14 cellular contexts compared by ENCODE assay signal in genomic region chr16:73215482-73216377, GRCh38.
DNase-seq lines count a peak whose midpoint lies in the region; ATAC-seq and TF ChIP-seq lines count a peak whose summit lies in the region.
"Had no signal": no experiment of that assay in that cellular context is flagged by ENCODE, and none has a peak within 500 bp of the region (broad histone marks: within the 10 kb centered on the region; RNA-seq: fewer than 3 reads in every experiment).

No MANE protein-coding gene starts in this region.

- H3K4me1 ChIP-seq in HUES64 (ENCODE audit: insufficient read depth, low read length) (peaks cover 25% of the 10 kb centered on the region; the same call in 1 of the 2 replicates), thoracic aorta (ENCODE audit: control insufficient read depth in 1 of 2, low read depth in 2 of 2) (peaks cover 10 to 21% of the 10 kb centered on the region in 2 donors)

- H3K27me3 ChIP-seq in HUES64 (ENCODE audit: insufficient read depth, low read length) (no peaks in the 10 kb centered on the region), thoracic aorta (replicated peaks; ENCODE audit: insufficient read depth) (no peaks in the 10 kb centered on the region)
- H3K27me3 ChIP-seq: esophagus squamous epithelium had no signal

- no peak for TF ChIP-seq CTCF in thoracic aorta (IDR thresholded peaks at IDR 0.05)

- H3K9me3 ChIP-seq in HUES64 (ENCODE audit: insufficient read depth, low read depth, low read length): peaks cover 9% of the 10 kb centered on the region
- no peaks in the 10 kb centered on the region for H3K9me3 ChIP-seq in thoracic aorta

- no peak for ATAC-seq in thoracic aorta (ENCODE audit: insufficient number of reproducible peaks, low FRiP score, low read depth)
- ATAC-seq in HG03139 (IDR thresholded peaks at IDR 0.05; ENCODE audit: unreplicated experiment): no peak
- no peak for ATAC-seq in HG03354 (IDR thresholded peaks at IDR 0.05; ENCODE audit: poor library complexity, severe bottlenecking, unreplicated experiment)

- H3K36me3 ChIP-seq in HUES64 (ENCODE audit: insufficient read depth, low read length) (no peaks in the 10 kb centered on the region), thoracic aorta (no peaks in the 10 kb centered on the region)
- H3K36me3 ChIP-seq: esophagus squamous epithelium had no signal

- WGBS in HUES64: 85% methylated on average over 6 of the region's 6 CpGs

- H3K9ac ChIP-seq in HUES64 (ENCODE audit: low read depth, low read length): no peak overlapping the region

- peak overlapping the region; percentile 56; the same call in 1 of the 2 replicates for H3K27ac ChIP-seq in HUES64 (ENCODE audit: low read depth, low read length)
- peak overlapping the region; percentile 41 to 61 for H3K27ac ChIP-seq in thoracic aorta

- H3K4me3 ChIP-seq in HUES64 (ENCODE audit: low read length): no peak overlapping the region
- no peak overlapping the region for H3K4me3 ChIP-seq in thoracic aorta
- H3K4me3 ChIP-seq: esophagus squamous epithelium had no signal

- peak; percentile 40 for DNase-seq in dedifferentiated amniotic fluid mesenchymal stem cell (ENCODE audit: extremely low spot score)
- DNase-seq in iris pigment epithelial cell (ENCODE audit: low read depth): peak; percentile 36
- no peak for DNase-seq in thoracic aorta (ENCODE audit: low spot score)
- no peak for DNase-seq in NCI-H345 treated with DMSO at 0.1 percent for 48 hours (lab: John Stamatoyannopoulos, UW; ENCODE audit: unreplicated experiment)
- DNase-seq in GM19238 (ENCODE audit: insufficient read length, low spot score): no peak
- DNase-seq: activated CD4-positive, alpha-beta T cell treated with anti-CD3 and anti-CD28 coated beads for 1 hour; activated gamma-delta T cell treated with Interleukin-2 at 50 U/mL for 16 hours; C1 segment of cervical spinal cord; dermis blood vessel endothelial cell; esophagus squamous epithelium; SHP77 had no signal

Comparison
In these comparisons a context has a peak if more than half of its experiments do, and no peak if none do; other contexts are left out.
1. DNase-seq: peak in dedifferentiated amniotic fluid mesenchymal stem cell (single experiment) and iris pigment epithelial cell (single experiment); none in thoracic aorta (single experiment), NCI-H345 treated with DMSO at 0.1 percent for 48 hours (single experiment) and GM19238 (single experiment).